ENCODE assay signal across 25 cellular contexts in genomic region chr2:26636935-26637334, GRCh38. TPM values are rescaled to one million over a fixed set of nuclear protein-coding genes. Genes with fewer than 3 reads are reported as not detected.
DNase-seq lines count a peak whose midpoint lies in the region; ATAC-seq and TF ChIP-seq lines count a peak whose summit lies in the region.
"Had no signal": no experiment of that assay in that cellular context is flagged by ENCODE, and none has a peak within 500 bp of the region (broad histone marks: within the 10 kb centered on the region; RNA-seq: fewer than 3 reads in every experiment).

No MANE protein-coding gene starts in this region.

- H3K27ac Mint-ChIP-seq in chondrocyte (ENCODE audit: unreplicated experiment): no peak overlapping the region

- H3K27me3 ChIP-seq in right cardiac atrium (ENCODE audit: control insufficient read depth, insufficient read depth) (no peaks in the 10 kb centered on the region), neuronal stem cell (ENCODE audit: control insufficient read depth in 3 of 3, insufficient read depth in 3 of 3, low read depth in 1 of 3, low read length in 3 of 3) (peaks cover 0 to 27% (median 0%) of the 10 kb centered on the region in 3 experiments), ascending aorta (no peaks in the 10 kb centered on the region)
- H3K27me3 ChIP-seq: MG63 had no signal

- no peak overlapping the region for H4K8ac ChIP-seq in neuronal stem cell (ENCODE audit: low read depth, low read length)

- peak; percentile 19 for DNase-seq in cardiac septum (ENCODE audit: low spot score)
- no peak for DNase-seq in right cardiac atrium
- DNase-seq in chondrocyte (ENCODE audit: low spot score): peak; percentile 40
- DNase-seq in neuronal stem cell (ENCODE audit: low spot score): no peak
- DNase-seq in ascending aorta (ENCODE audit: low spot score in 2 of 2): no peak
- DNase-seq in iPS-NIHi11 (ENCODE audit: low spot score): no peak
- DNase-seq: Calu3; DMS153; DND-41; KBM-7; MG63; NCI-H1105 treated with DMSO at 0.1 percent for 48 hours; NCI-H2029; NCI-H446 treated with DMSO at 0.1 percent for 48 hours; NCI-H526; NK-92 treated with Interleukin-12 subunit alpha and Interleukin-12 subunit beta, amount 100 ng/mL, for 24 hours; SJCRH30 had no signal

- H2BK5ac ChIP-seq in neuronal stem cell (ENCODE audit: low read length): no peak overlapping the region

- no peak overlapping the region for H2BK120ac ChIP-seq in neuronal stem cell (ENCODE audit: low read depth, low read length)

- H2BK15ac ChIP-seq in neuronal stem cell (ENCODE audit: low read length): no peak overlapping the region

- intact Hi-C loops in cardiac septum (cut with DNase I): no loop called here
- intact Hi-C loops in right cardiac atrium (cut with DNase I): no loop called here
- intact Hi-C loops in ascending aorta (cut with DNase I): no loop called here

- H3K79me1 ChIP-seq in neuronal stem cell (ENCODE audit: low read depth, low read length): no peaks in the 10 kb centered on the region

- TF ChIP-seq CTCF in chondrocyte (IDR thresholded peaks at IDR 0.05) (no peak), ascending aorta (IDR thresholded peaks at IDR 0.05) (no peak)

- peak overlapping the region; percentile 27 for H3K18ac ChIP-seq in neuronal stem cell (ENCODE audit: low read length)

- no peak for ATAC-seq in right cardiac atrium
- ATAC-seq in HG02588 (IDR thresholded peaks at IDR 0.05; ENCODE audit: unreplicated experiment): no peak
- ATAC-seq: PC-3, Right ventricle myocardium inferior had no signal

- peaks cover 2% of the 10 kb centered on the region for H3K4me1 ChIP-seq in right cardiac atrium (ENCODE audit: control insufficient read depth, insufficient read depth, low read length)
- H3K4me1 ChIP-seq in neuronal stem cell (ENCODE audit: control insufficient read depth in 2 of 2, insufficient read depth in 1 of 2, low read depth in 1 of 2, low read length in 2 of 2): peaks cover 12% of the 10 kb centered on the region in 2 donors
- no peaks in the 10 kb centered on the region for H3K4me1 ChIP-seq in ascending aorta
- H3K4me1 ChIP-seq: SJCRH30 had no signal

- peaks cover 17% of the 10 kb centered on the region for H3K27me3 Mint-ChIP-seq in chondrocyte (ENCODE audit: low read depth)

- H3K36me3 Mint-ChIP-seq in chondrocyte (ENCODE audit: low read depth): peaks cover 2% of the 10 kb centered on the region

- WGBS in right cardiac atrium: 88% methylated on average over 6 of the region's 6 CpGs
- no CpG with 5 or more reads among the region's 6 CpGs for WGBS in neuronal stem cell (ENCODE audit: extremely low coverage in 2 of 2, insufficient read length in 2 of 2, insufficient replicate concordance in 1 of 2), 2 donors

- H3K9me3 Mint-ChIP-seq in chondrocyte (ENCODE audit: low read depth): no peaks in the 10 kb centered on the region

- H3K4me2 ChIP-seq in neuronal stem cell (ENCODE audit: insufficient read depth, low read length, poor library complexity, severe bottlenecking): no peak overlapping the region

- H2BK12ac ChIP-seq in neuronal stem cell (ENCODE audit: low read length): no peak overlapping the region

- H3K4ac ChIP-seq in neuronal stem cell (ENCODE audit: low read length): no peak overlapping the region

- no peaks in the 10 kb centered on the region for H3K36me3 ChIP-seq in neuronal stem cell (replicated peaks in 1 of 2; ENCODE audit: control insufficient read depth in 2 of 2, insufficient read depth in 2 of 2, low read length in 2 of 2)
- no peaks in the 10 kb centered on the region for H3K36me3 ChIP-seq in ascending aorta
- H3K36me3 ChIP-seq: MG63, SJCRH30 had no signal

- H3K9me3 ChIP-seq in right cardiac atrium (ENCODE audit: control insufficient read depth, low read length): no peaks in the 10 kb centered on the region
- peaks cover 0 to 3% of the 10 kb centered on the region in 2 donors for H3K9me3 ChIP-seq in neuronal stem cell (replicated peaks in 1 of 2; ENCODE audit: control insufficient read depth in 2 of 2, insufficient read depth in 1 of 2, low read depth in 1 of 2, low read length in 2 of 2)
- no peaks in the 10 kb centered on the region for H3K9me3 ChIP-seq in ascending aorta
- H3K9me3 ChIP-seq: MG63, SJCRH30 had no signal

- no peak overlapping the region for H2AK5ac ChIP-seq in neuronal stem cell (ENCODE audit: low read depth, low read length)

- no peak overlapping the region for H3K14ac ChIP-seq in neuronal stem cell (ENCODE audit: low read length)

- no peak overlapping the region for H4K91ac ChIP-seq in neuronal stem cell (ENCODE audit: low read depth, low read length, poor library complexity)

- peak overlapping the region; percentile 35 for H3K9ac ChIP-seq in neuronal stem cell (ENCODE audit: low read depth, low read length, poor library complexity)

- no peak overlapping the region for H3K4me3 ChIP-seq in right cardiac atrium (ENCODE audit: low read length)
- no peak overlapping the region for H3K4me3 ChIP-seq in neuronal stem cell (ENCODE audit: low read length in 2 of 2)
- no peak overlapping the region for H3K4me3 ChIP-seq in ascending aorta
- H3K4me3 ChIP-seq: MG63, SJCRH30 had no signal

- H3K4me1 Mint-ChIP-seq in chondrocyte (ENCODE audit: low read depth): peaks cover 5% of the 10 kb centered on the region

- H2AFZ ChIP-seq in neuronal stem cell (ENCODE audit: low read length): no peak overlapping the region

- H3K27ac ChIP-seq in right cardiac atrium (ENCODE audit: low read length) (no peak overlapping the region), neuronal stem cell (replicated peaks; ENCODE audit: low read length) (no peak overlapping the region), ascending aorta (no peak overlapping the region)
- H3K27ac ChIP-seq: SJCRH30 had no signal

- no peak overlapping the region for H3K23ac ChIP-seq in neuronal stem cell (ENCODE audit: low read depth, low read length, poor library complexity)

- no peak overlapping the region for H3K4me3 Mint-ChIP-seq in chondrocyte (ENCODE audit: unreplicated experiment)

RNA-seq across cellular contexts. Expression of gene CIB4, which starts 4.2 kb away (rescaled TPM):
- not detected for total RNA-seq in cardiac septum
- not detected for total RNA-seq in right cardiac atrium
- not detected for polyA plus RNA-seq in right cardiac atrium
- not detected in 3 replicates for total RNA-seq in chondrocyte
- not detected for polyA plus RNA-seq in neuronal stem cell (2013, experiment 1 of 2)
- polyA plus RNA-seq in neuronal stem cell (2013, experiment 2 of 2): not detected
- total RNA-seq in ascending aorta: not detected
- total RNA-seq: A172, Calu3, H4, LHCN-M2, PC-3, Right ventricle myocardium inferior, RPMI7951, SJCRH30 had no signal
- polyA plus RNA-seq: BJ had no signal

RNA-seq across cellular contexts. Expression of gene KCNK3, which starts 55.6 kb away (rescaled TPM):
- 0.70 TPM for total RNA-seq in cardiac septum
- total RNA-seq in right cardiac atrium: 10 to 100 TPM; 25.6 to 36.6 (median 28.2) TPM
- 29.3 TPM for polyA plus RNA-seq in right cardiac atrium
- 0.77 to 2.9 TPM (median 2.8 TPM) in 3 replicates for total RNA-seq in chondrocyte
- polyA plus RNA-seq in neuronal stem cell (2013, experiment 1 of 2): 0.03 TPM
- 0.01 TPM for polyA plus RNA-seq in neuronal stem cell (2013, experiment 2 of 2)
- total RNA-seq in ascending aorta: 7.2 TPM
- total RNA-seq: Calu3, LHCN-M2 had no signal

Comparison
In these comparisons a context has a peak if more than half of its experiments do, and no peak if none do; other contexts are left out.
1. DNase-seq: peak in cardiac septum (single experiment) and chondrocyte (single experiment); none in right cardiac atrium (0 of 3), neuronal stem cell (single experiment), ascending aorta (0 of 2) and iPS-NIHi11 (single experiment).